ENCODE assay signal across 8 cellular contexts in the genomic region with DNA sequence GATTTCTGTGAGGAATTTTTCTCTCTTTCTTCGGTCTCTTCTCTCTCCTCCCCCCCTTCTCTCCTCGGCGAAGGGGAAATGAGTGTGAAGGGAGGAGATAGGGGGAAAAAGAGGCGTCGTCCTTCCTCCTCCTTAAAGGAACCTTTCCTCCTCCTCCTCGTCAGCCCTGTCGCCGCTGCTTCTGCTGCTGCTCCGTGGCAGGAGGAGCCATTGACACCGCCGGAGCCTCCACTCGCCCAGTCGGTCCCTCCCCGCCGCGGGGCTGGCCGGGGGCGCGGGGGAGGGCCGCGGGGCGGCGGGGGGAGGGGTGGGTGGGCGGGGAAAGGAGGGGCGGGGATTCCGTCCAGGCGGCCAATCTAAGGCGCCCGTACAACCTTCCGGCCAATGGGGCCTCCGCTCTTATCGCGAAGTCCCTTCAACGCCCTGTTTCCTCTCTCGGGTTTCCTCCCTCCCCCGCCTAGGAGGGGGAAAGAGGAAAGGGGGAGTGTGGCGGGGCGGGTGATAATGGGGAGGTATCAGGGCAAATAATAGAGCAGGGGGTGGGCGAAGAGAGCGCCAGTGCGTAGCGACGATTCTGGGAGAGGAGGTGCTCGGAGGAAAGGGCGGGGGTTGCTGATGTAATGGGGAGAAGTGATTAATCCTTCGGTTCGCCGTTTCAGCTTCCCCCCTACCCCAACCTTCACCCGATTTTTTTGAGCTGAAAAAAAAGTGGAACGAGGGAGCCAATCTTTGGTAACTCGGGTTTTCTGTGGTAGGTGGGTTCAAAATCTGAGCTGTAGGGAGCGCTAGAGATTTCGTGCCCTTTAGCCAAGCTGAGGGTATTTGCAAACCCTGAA. TPM values are rescaled to one million over a fixed set of nuclear protein-coding genes. Genes with fewer than 3 reads are reported as not detected.
DNase-seq lines count a peak whose midpoint lies in the region; ATAC-seq, FAIRE-seq and TF ChIP-seq lines count a peak whose summit lies in the region.

FBXO11 (minus strand) TSS at position 238 of the 836 bp plus-strand sequence. CDS start 778 bp downstream, outside the sequence.

- intact Hi-C loops in mammary epithelial cell (cut with micrococcal nuclease), result loop anchor here (1.0 kb wide), 3 partner anchors 200 to 517 kb away; no protein-coding TSS in a partner anchor

- H4K20me1 ChIP-seq in mammary epithelial cell (ENCODE audit: insufficient read depth, low read length), result peaks cover 2% of the 10 kb centered on the region

- WGBS in mammary epithelial cell (ENCODE audit: low coverage, missing lambda C conversion rate), result 3% methylated on average over 7 of the region's 53 CpGs
- 0 to 1% (median 1%) methylated on average over 24 to 51 of the region's 53 CpGs for WGBS in small intestine, 3 donors

- peak; percentile 94 for DNase-seq in AG08396 (ENCODE audit: low spot score)
- DNase-seq in NCI-H2227 (lab: John Stamatoyannopoulos, UW; ENCODE audit: unreplicated experiment), result peak; percentile 98
- peak; percentile 99 for DNase-seq in WERI-Rb-1
- peak; percentile 99 for DNase-seq in mammary epithelial cell
- DNase-seq in iPS-NIHi11 (ENCODE audit: low spot score), result peak; percentile 89
- peak; percentile 99 for DNase-seq in small intestine

- CTCF ChIA-PET in mammary epithelial cell (lab: Charles Lee; ENCODE audit: low non-redundant PET), result interaction anchor here (1.1 kb wide), 1 partner anchor 200 kb away, joined by 7 read pairs; no protein-coding TSS in a partner anchor

- FAIRE-seq in small intestine (lab: Jason Lieb, UNC), result no peak

- peak within 1 kb of the TSS; percentile 95 for H3K9ac ChIP-seq in mammary epithelial cell (ENCODE audit: insufficient read depth, low read length)

- ATAC-seq in GM18907 (IDR thresholded peaks at IDR 0.05; ENCODE audit: unreplicated experiment) (peak; percentile 92), HG03159 (IDR thresholded peaks at IDR 0.05; ENCODE audit: unreplicated experiment) (peak; percentile 83)

- no peaks in the 10 kb centered on the region for H3K27me3 ChIP-seq in WERI-Rb-1 (ENCODE audit: insufficient read depth, low read depth, severe bottlenecking)
- no peaks in the 10 kb centered on the region for H3K27me3 ChIP-seq in mammary epithelial cell (ENCODE audit: insufficient read depth, low read length)
- no peaks in the 10 kb centered on the region for H3K27me3 ChIP-seq in small intestine (ENCODE audit: control insufficient read depth in 2 of 2, insufficient read depth in 2 of 2, low read length in 2 of 2)

- in situ Hi-C loops in mammary epithelial cell (cut with MboI; ENCODE audit: low sequenced_read_pairs in 2 of 2), result no loop called here

- peak within 1 kb of the TSS; percentile 82 for H2AFZ ChIP-seq in mammary epithelial cell (ENCODE audit: low read depth, low read length)

- H3K4me3 ChIP-seq in WERI-Rb-1 (ENCODE audit: low read depth, low read length) (peak within 1 kb of the TSS; percentile 97), mammary epithelial cell (replicated peaks in 1 of 3; ENCODE audit: insufficient read depth in 1 of 3, low read depth in 2 of 3, low read length in 3 of 3) (peak within 1 kb of the TSS; percentile 82 to 96 (median 89)), small intestine (ENCODE audit: low read depth in 1 of 2, low read length in 2 of 2) (peak within 1 kb of the TSS; percentile 80 to 100)

- H3K9me3 ChIP-seq in WERI-Rb-1 (ENCODE audit: severe bottlenecking) (peaks cover 6% of the 10 kb centered on the region), mammary epithelial cell (replicated peaks; ENCODE audit: insufficient read depth, low read length) (no peaks in the 10 kb centered on the region), small intestine (ENCODE audit: control insufficient read depth, low read depth) (no peaks in the 10 kb centered on the region)

- H3K79me2 ChIP-seq in mammary epithelial cell (ENCODE audit: insufficient read depth, low read length), result peaks cover 44% of the 10 kb centered on the region

- H3K4me1 ChIP-seq in mammary epithelial cell (ENCODE audit: insufficient read depth, low read length), result peaks cover 8% of the 10 kb centered on the region
- no peaks in the 10 kb centered on the region for H3K4me1 ChIP-seq in small intestine (ENCODE audit: control insufficient read depth in 2 of 2, insufficient read depth in 1 of 2, low read depth in 1 of 2, low read length in 1 of 2)

- peak within 1 kb of the TSS; percentile 79 for H3K4me2 ChIP-seq in mammary epithelial cell (ENCODE audit: insufficient read depth, low read depth, low read length)

- dilution Hi-C loops in mammary epithelial cell (cut with HindIII; ENCODE audit: low sequenced_read_pairs), result no loop called here

- peak within 1 kb of the TSS; percentile 99 for H3K27ac ChIP-seq in WERI-Rb-1
- peak within 1 kb of the TSS; percentile 91 for H3K27ac ChIP-seq in mammary epithelial cell (ENCODE audit: insufficient read depth, low read depth, low read length)
- H3K27ac ChIP-seq in small intestine (ENCODE audit: low read depth in 1 of 2, low read length in 1 of 2), result peak within 1 kb of the TSS; percentile 90 to 99

- TF ChIP-seq CTCF in WERI-Rb-1 (IDR thresholded peaks at IDR 0.05; ENCODE audit: low read depth, low read length) (peak; percentile 72), mammary epithelial cell (conservative IDR thresholded peaks at IDR 0.05 in 1 of 2, IDR thresholded peaks at IDR 0.05 in 1 of 2; ENCODE audit: extremely low read depth in 1 of 2, insufficient read depth in 1 of 2, low read depth in 1 of 2, low read length in 2 of 2) (peak; percentile 51 to 64)

- H3K36me3 ChIP-seq in WERI-Rb-1 (peaks cover 2% of the 10 kb centered on the region; the same call in 1 of the 2 replicates), mammary epithelial cell (ENCODE audit: insufficient read depth, low read length) (no peaks in the 10 kb centered on the region), small intestine (ENCODE audit: control insufficient read depth in 2 of 2, insufficient read depth in 2 of 2, low read length in 2 of 2) (no peaks in the 10 kb centered on the region)

- no TSS peak for BruUV-seq in mammary epithelial cell (replicated peaks; lab: Mats Ljungman, UMichigan)

RNA-seq across cellular contexts. Expression of gene FBXO11, which starts in this region (rescaled TPM):
- 10 to 100 TPM; 35.0 to 65.5 TPM for total RNA-seq in mammary epithelial cell
- polyA plus RNA-seq in mammary epithelial cell, result 17.6 TPM
- 152 TPM for polyA minus RNA-seq in mammary epithelial cell
- 10 to 100 TPM; 19.2 to 25.0 (median 20.7) TPM for polyA plus RNA-seq in small intestine

Comparison
In these comparisons a context has a peak if more than half of its experiments do, and no peak if none do; other contexts are left out.
1. Peak in every context shown above with its lines: DNase-seq, ATAC-seq, H3K4me3 ChIP-seq and H3K27ac ChIP-seq.